In genomic region chr6:6002005-6002808, GRCh38 we compare ENCODE assay signal across 12 cellular contexts. TPM values are rescaled to one million over a fixed set of nuclear protein-coding genes. Genes with fewer than 3 reads are reported as not detected.
A peak's percentile ranks its signal among the peaks of the same experiment; 100 is the strongest.
DNase-seq lines count a peak whose midpoint lies in the region; ATAC-seq and TF ChIP-seq lines count a peak whose summit lies in the region.
"Had no signal": no experiment of that assay in that cellular context is flagged by ENCODE, and none has a peak within 500 bp of the region (broad histone marks: within the 10 kb centered on the region; RNA-seq: fewer than 3 reads in every experiment).

No MANE protein-coding gene starts in this region.

- H3K9me3 ChIP-seq in HUES6 (ENCODE audit: control insufficient read depth, insufficient read depth, low read depth, low read length) = no peaks in the 10 kb centered on the region
- peaks cover 0 to 15% (median 3%) of the 10 kb centered on the region in 3 experiments for H3K9me3 ChIP-seq in naive thymus-derived CD4-positive, alpha-beta T cell (ENCODE audit: control insufficient read depth in 2 of 3, low read length in 3 of 3)
- no peaks in the 10 kb centered on the region for H3K9me3 ChIP-seq in PC-9 (ENCODE audit: insufficient read depth, low read depth)
- H3K9me3 ChIP-seq in esophagus squamous epithelium = peaks cover 0 to 13% (median 3%) of the 10 kb centered on the region in 3 donors
- H3K9me3 ChIP-seq: thyroid gland had no signal

- H2AFZ ChIP-seq in PC-9 = no peak overlapping the region

- DNase-seq in AG04449 (ENCODE audit: low read depth, low spot score) = no peak
- peak; percentile 39 for DNase-seq in cerebellum (ENCODE audit: low spot score)
- DNase-seq in naive thymus-derived CD4-positive, alpha-beta T cell = peak in 4 of 9 donors; percentile 25 to 48 (median 38)
- no peak for DNase-seq in PC-9
- DNase-seq in H4 (ENCODE audit: low spot score) = no peak
- DNase-seq in esophagus squamous epithelium (lab: John Stamatoyannopoulos, UW) = no peak
- DNase-seq: amniotic stem cell; foreskin fibroblast; stimulated activated CD4-positive, alpha-beta T cell treated with anti-CD3 and anti-CD28 coated beads, Interleukin-1b, Interleukin-23, amount 100 ng/mL, for 48 hours; thyroid gland had no signal

- peak overlapping the region in 6 of 9 donors; percentile 40 to 81 (median 64) for H3K27ac Mint-ChIP-seq in naive thymus-derived CD4-positive, alpha-beta T cell

- H3F3A ChIP-seq in PC-9 (ENCODE audit: insufficient read depth, low read depth) = no peaks in the 10 kb centered on the region

- TF ChIP-seq CTCF in AG04449 (IDR thresholded peaks at IDR 0.05; ENCODE audit: insufficient read depth, low read length, missing control alignments) (no peak), PC-9 (conservative IDR thresholded peaks at IDR 0.05) (no peak), esophagus squamous epithelium (IDR thresholded peaks at IDR 0.05) (no peak)

- peak; percentile 34 for ATAC-seq in naive thymus-derived CD4-positive, alpha-beta T cell
- ATAC-seq in HG03108 (IDR thresholded peaks at IDR 0.05; ENCODE audit: unreplicated experiment) = no peak

- no peaks in the 10 kb centered on the region for H3K79me2 ChIP-seq in PC-9 (ENCODE audit: low read depth)

- no TSS peak for BruUV-seq in PC-9 (replicated peaks; lab: Mats Ljungman, UMichigan)

- H3K4me2 ChIP-seq in PC-9 = no peak overlapping the region

- intact Hi-C loops in naive thymus-derived CD4-positive, alpha-beta T cell (cut with micrococcal nuclease) = loop anchor here (5.0 to 10.0 kb wide), 6 partner anchors 335 to 1985 kb away; partner anchors contain the start of genes BMP6 (in 1 of the 2) and DSP (in 1 of the 2)
- intact Hi-C loops in PC-9 (cut with micrococcal nuclease; ENCODE audit: unreplicated experiment) = no loop called here
- intact Hi-C loops in esophagus squamous epithelium (cut with DNase I) = no loop called here

- no peaks in the 10 kb centered on the region for H4K20me1 ChIP-seq in PC-9 (ENCODE audit: insufficient read depth)

- WGBS in esophagus squamous epithelium, 2 donors = 17 to 23% methylated on average over 12 to 28 of the region's 56 CpGs

- H3K27me3 Mint-ChIP-seq in naive thymus-derived CD4-positive, alpha-beta T cell = peaks cover 84 to 97% (median 90%) of the 10 kb centered on the region in 5 donors

- peaks cover 100% of the 10 kb centered on the region for H3K27me3 ChIP-seq in HUES6 (ENCODE audit: control insufficient read depth, insufficient read depth, low read length)
- peaks cover 79 to 91% of the 10 kb centered on the region in 2 donors for H3K27me3 ChIP-seq in naive thymus-derived CD4-positive, alpha-beta T cell (ENCODE audit: control insufficient read depth in 2 of 2, insufficient read depth in 2 of 2, low read length in 2 of 2)
- H3K27me3 ChIP-seq in PC-9 (ENCODE audit: insufficient read depth, low read depth) = 0 out of 2 replicates have a peak, but pooled peaks cover 8% of the 10 kb centered on the region
- peaks cover 51 to 100% (median 83%) of the 10 kb centered on the region in 4 donors for H3K27me3 ChIP-seq in esophagus squamous epithelium

- H3K4me3 ChIP-seq in AG04449 (ENCODE audit: low read depth, low read length) (peak overlapping the region; percentile 87), HUES6 (ENCODE audit: low read depth, low read length) (peak overlapping the region; percentile 67), PC-9 (no peak overlapping the region), esophagus squamous epithelium (peak overlapping the region in 1 of 4 donors; percentile 64)
- H3K4me3 ChIP-seq in naive thymus-derived CD4-positive, alpha-beta T cell (ENCODE audit: low read length) = no peak overlapping the region

- H3K4me3 Mint-ChIP-seq in naive thymus-derived CD4-positive, alpha-beta T cell = peak overlapping the region; percentile 46 to 90 (median 77)

- H3K9ac ChIP-seq in HUES6 (ENCODE audit: low read length) = peak overlapping the region; percentile 34

- TF ChIP-seq POLR2A in esophagus squamous epithelium (IDR thresholded peaks at IDR 0.05) = no peak

- H3K4me1 ChIP-seq in HUES6 (ENCODE audit: control insufficient read depth, insufficient read depth, low read length) (peaks cover 59% of the 10 kb centered on the region), PC-9 (replicated peaks; ENCODE audit: insufficient read depth) (no peaks in the 10 kb centered on the region), esophagus squamous epithelium (peaks cover 26 to 74% (median 39%) of the 10 kb centered on the region in 3 donors)
- H3K4me1 ChIP-seq in naive thymus-derived CD4-positive, alpha-beta T cell (ENCODE audit: control insufficient read depth in 2 of 2, insufficient read depth in 2 of 2, low read length in 2 of 2) = peaks cover 15 to 63% of the 10 kb centered on the region in 2 donors

- H3K36me3 Mint-ChIP-seq in naive thymus-derived CD4-positive, alpha-beta T cell = peaks cover 0 to 34% (median 6%) of the 10 kb centered on the region in 5 donors

- H3K4me1 Mint-ChIP-seq in naive thymus-derived CD4-positive, alpha-beta T cell = peaks cover 47 to 89% (median 77%) of the 10 kb centered on the region in 7 donors

- H3K9me3 Mint-ChIP-seq in naive thymus-derived CD4-positive, alpha-beta T cell = peaks cover 0 to 50% (median 22%) of the 10 kb centered on the region in 11 donors

- H3K36me3 ChIP-seq in HUES6 (ENCODE audit: control insufficient read depth, insufficient read depth, low read length) (no peaks in the 10 kb centered on the region), PC-9 (ENCODE audit: low read depth) (no peaks in the 10 kb centered on the region), esophagus squamous epithelium (no peaks in the 10 kb centered on the region)
- H3K36me3 ChIP-seq in naive thymus-derived CD4-positive, alpha-beta T cell (ENCODE audit: control insufficient read depth in 2 of 3, insufficient read depth in 3 of 3, low read length in 3 of 3) = no peaks in the 10 kb centered on the region
- H3K36me3 ChIP-seq: thyroid gland had no signal

- CTCF ChIA-PET in AG04449 (lab: Yijun Ruan, JAX) = interaction anchor here (1.3 to 2.0 kb wide), 2 partner anchors 8 to 579 kb away, joined by 3 to 6 read pairs; no protein-coding TSS in a partner anchor
- CTCF ChIA-PET in naive thymus-derived CD4-positive, alpha-beta T cell (lab: Charles Lee) = interaction anchor here (1.0 kb wide), 1 partner anchor 559 kb away, joined by 3 read pairs; no protein-coding TSS in a partner anchor
- CTCF ChIA-PET in PC-9 (lab: Charles Lee) = no interaction called here

- no peaks in the 10 kb centered on the region for H3K9me2 ChIP-seq in PC-9 (ENCODE audit: insufficient read depth)

- POLR2A ChIA-PET in AG04449 (lab: Yijun Ruan, JAX) = interaction anchor here (0.6 kb wide), 1 partner anchor 61 kb away, joined by 5 read pairs; no protein-coding TSS in a partner anchor
- POLR2A ChIA-PET in naive thymus-derived CD4-positive, alpha-beta T cell (lab: Charles Lee) = no interaction called here
- POLR2A ChIA-PET in PC-9 (lab: Charles Lee; ENCODE audit: unreplicated experiment) = no interaction called here

- no peak overlapping the region for H3K27ac ChIP-seq in HUES6 (ENCODE audit: low read depth, low read length)
- no peak overlapping the region for H3K27ac ChIP-seq in naive thymus-derived CD4-positive, alpha-beta T cell (ENCODE audit: low read depth, low read length)
- no peak overlapping the region for H3K27ac ChIP-seq in PC-9
- no peak overlapping the region for H3K27ac ChIP-seq in esophagus squamous epithelium
- H3K27ac ChIP-seq: thyroid gland had no signal

RNA-seq across cellular contexts. Expression of gene NRN1, which starts 4.5 kb away (rescaled TPM):
- total RNA-seq in cerebellum = 55.1 TPM
- 1 to 10 TPM in 2 of 5 experiments, under 1 TPM in 2, not detected in 1; 0.19 to 9.1 (median 0.70) TPM for total RNA-seq in naive thymus-derived CD4-positive, alpha-beta T cell
- polyA plus RNA-seq in naive thymus-derived CD4-positive, alpha-beta T cell = under 1 TPM in 1 of 2 donors, not detected in 1; 0.34 TPM
- total RNA-seq in PC-9 (2021) = not detected in 2 replicates
- total RNA-seq in H4 (2014; rRNA removed; shearing (Covaris generic)) = 34.1 and 37.3 TPM in 2 replicates
- 1 to 10 TPM in 2 of 4 donors, under 1 TPM in 2; 0.19 to 7.1 (median 3.7) TPM for total RNA-seq in esophagus squamous epithelium

Comparison
In these comparisons a context has a peak if more than half of its experiments do, and no peak if none do; other contexts are left out.
1. H3K4me3 ChIP-seq: peak in AG04449 (single experiment) and HUES6 (single experiment); none in naive thymus-derived CD4-positive, alpha-beta T cell (single experiment) and PC-9 (single experiment).
2. intact Hi-C loops: an anchor here in naive thymus-derived CD4-positive, alpha-beta T cell (5.0 to 10.0 kb wide); none called in PC-9 and esophagus squamous epithelium.